Comparison of ENCODE assay signal across 10 cellular contexts in genomic region chr15:40550381-40551037, GRCh38. TPM values are rescaled to one million over a fixed set of nuclear protein-coding genes. Genes with fewer than 3 reads are reported as not detected.
DNase-seq lines count a peak whose midpoint lies in the region; ATAC-seq and TF ChIP-seq lines count a peak whose summit lies in the region.
"Had no signal": no experiment of that assay in that cellular context is flagged by ENCODE, and none has a peak within 500 bp of the region (broad histone marks: within the 10 kb centered on the region; RNA-seq: fewer than 3 reads in every experiment).

No MANE protein-coding gene starts in this region.

- no peak overlapping the region for H3K4me3 ChIP-seq in left lung

- ATAC-seq in GM18870 (IDR thresholded peaks at IDR 0.05; ENCODE audit: unreplicated experiment) (peak; percentile 48), HG02571 (IDR thresholded peaks at IDR 0.05; ENCODE audit: unreplicated experiment) (peak; percentile 58), HG03565 (IDR thresholded peaks at IDR 0.05; ENCODE audit: unreplicated experiment) (peak; percentile 70), left lung (peak; percentile 57)

- H3K9me3 ChIP-seq in left lung = no peaks in the 10 kb centered on the region

- no peak for TF ChIP-seq CTCF in left lung (IDR thresholded peaks at IDR 0.05)

- peak overlapping the region in 1 of 2 donors; percentile 60 for H3K27ac ChIP-seq in left lung

- intact Hi-C loops in left lung (cut with DNase I) = no loop called here

- H3K4me1 ChIP-seq in left lung = peaks cover 0 to 8% of the 10 kb centered on the region in 2 donors

- no peak for DNase-seq in left lung
- DNase-seq in T-helper 2 cell = no peak
- DNase-seq in AG08395 (ENCODE audit: low spot score) = no peak
- DNase-seq in NCI-H2196 (lab: John Stamatoyannopoulos, UW; ENCODE audit: unreplicated experiment) = no peak
- no peak for DNase-seq in NCI-H2107 treated with DMSO at 0.1 percent for 48 hours (lab: John Stamatoyannopoulos, UW; ENCODE audit: unreplicated experiment)
- DNase-seq: NCI-H1092 treated with DMSO at 0.1 percent for 48 hours, T-helper 1 cell had no signal

- H3K36me3 ChIP-seq in left lung = peaks cover 0 to 86% of the 10 kb centered on the region in 2 donors

- no peaks in the 10 kb centered on the region for H3K27me3 ChIP-seq in left lung

RNA-seq across cellular contexts. Expression of gene CCDC32, which starts 14.3 kb away (rescaled TPM):
- 10 to 100 TPM; 19.4 to 29.5 TPM for total RNA-seq in left lung

RNA-seq across cellular contexts. Expression of gene RPUSD2, which starts 18.6 kb away (rescaled TPM):
- total RNA-seq in left lung = 1 to 10 TPM; 5.8 to 6.6 TPM

RNA-seq across cellular contexts. Expression of gene KNL1, which starts 43.5 kb away (rescaled TPM):
- 1 to 10 TPM; 2.7 to 5.9 TPM for total RNA-seq in left lung
